Comparison of ENCODE assay signal across 1 cellular context in the genomic region with DNA sequence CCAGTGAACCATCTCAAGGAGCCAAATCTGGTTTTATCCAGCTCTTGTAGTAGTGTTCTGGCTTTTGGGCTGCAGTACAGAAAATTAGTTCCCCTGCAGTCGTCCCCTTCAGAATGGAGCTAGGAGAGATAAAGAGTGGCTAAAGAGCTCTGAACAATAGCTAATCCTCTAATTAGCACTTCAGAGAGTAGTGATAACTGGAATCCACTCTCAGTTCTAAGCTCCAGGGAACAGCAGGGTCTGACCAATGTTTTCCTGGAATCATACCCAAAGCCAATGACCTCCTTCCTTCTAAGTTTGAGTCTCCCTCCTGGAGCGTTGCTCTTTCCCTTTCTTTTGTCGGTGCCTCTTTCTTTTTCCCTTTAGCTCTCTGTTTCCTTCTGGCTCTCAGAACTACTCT.
TF ChIP-seq lines count a peak whose summit lies in the region.

No MANE protein-coding gene starts in this region.

TF ChIP-seq in WTC11, 78 proteins besides CTCF, POLR2A, EP300 and RAD21 (continued from another document):
- TF ChIP-seq ZSCAN18 (CRISPR knock-in tag; IDR thresholded peaks at IDR 0.05) = no peak
- no peak for TF ChIP-seq ATF2 (CRISPR knock-in tag; IDR thresholded peaks at IDR 0.05; ENCODE audit: borderline replicate concordance, low read depth)
- no peak for TF ChIP-seq ZNF281 (CRISPR knock-in tag; IDR thresholded peaks at IDR 0.05)
- TF ChIP-seq MLX (CRISPR knock-in tag; IDR thresholded peaks at IDR 0.05) = no peak
- TF ChIP-seq, protein P1, sequence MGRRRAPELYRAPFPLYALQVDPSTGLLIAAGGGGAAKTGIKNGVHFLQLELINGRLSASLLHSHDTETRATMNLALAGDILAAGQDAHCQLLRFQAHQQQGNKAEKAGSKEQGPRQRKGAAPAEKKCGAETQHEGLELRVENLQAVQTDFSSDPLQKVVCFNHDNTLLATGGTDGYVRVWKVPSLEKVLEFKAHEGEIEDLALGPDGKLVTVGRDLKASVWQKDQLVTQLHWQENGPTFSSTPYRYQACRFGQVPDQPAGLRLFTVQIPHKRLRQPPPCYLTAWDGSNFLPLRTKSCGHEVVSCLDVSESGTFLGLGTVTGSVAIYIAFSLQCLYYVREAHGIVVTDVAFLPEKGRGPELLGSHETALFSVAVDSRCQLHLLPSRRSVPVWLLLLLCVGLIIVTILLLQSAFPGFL (CRISPR knock-in tag; IDR thresholded peaks at IDR 0.05; ENCODE audit: borderline replicate concordance) = no peak
- no peak for TF ChIP-seq HMGA2 (CRISPR knock-in tag; IDR thresholded peaks at IDR 0.05)
- no peak for TF ChIP-seq USF1 (CRISPR knock-in tag; IDR thresholded peaks at IDR 0.05)
- no peak for TF ChIP-seq MYBL2 (CRISPR knock-in tag; IDR thresholded peaks at IDR 0.05)
- TF ChIP-seq, protein P2, sequence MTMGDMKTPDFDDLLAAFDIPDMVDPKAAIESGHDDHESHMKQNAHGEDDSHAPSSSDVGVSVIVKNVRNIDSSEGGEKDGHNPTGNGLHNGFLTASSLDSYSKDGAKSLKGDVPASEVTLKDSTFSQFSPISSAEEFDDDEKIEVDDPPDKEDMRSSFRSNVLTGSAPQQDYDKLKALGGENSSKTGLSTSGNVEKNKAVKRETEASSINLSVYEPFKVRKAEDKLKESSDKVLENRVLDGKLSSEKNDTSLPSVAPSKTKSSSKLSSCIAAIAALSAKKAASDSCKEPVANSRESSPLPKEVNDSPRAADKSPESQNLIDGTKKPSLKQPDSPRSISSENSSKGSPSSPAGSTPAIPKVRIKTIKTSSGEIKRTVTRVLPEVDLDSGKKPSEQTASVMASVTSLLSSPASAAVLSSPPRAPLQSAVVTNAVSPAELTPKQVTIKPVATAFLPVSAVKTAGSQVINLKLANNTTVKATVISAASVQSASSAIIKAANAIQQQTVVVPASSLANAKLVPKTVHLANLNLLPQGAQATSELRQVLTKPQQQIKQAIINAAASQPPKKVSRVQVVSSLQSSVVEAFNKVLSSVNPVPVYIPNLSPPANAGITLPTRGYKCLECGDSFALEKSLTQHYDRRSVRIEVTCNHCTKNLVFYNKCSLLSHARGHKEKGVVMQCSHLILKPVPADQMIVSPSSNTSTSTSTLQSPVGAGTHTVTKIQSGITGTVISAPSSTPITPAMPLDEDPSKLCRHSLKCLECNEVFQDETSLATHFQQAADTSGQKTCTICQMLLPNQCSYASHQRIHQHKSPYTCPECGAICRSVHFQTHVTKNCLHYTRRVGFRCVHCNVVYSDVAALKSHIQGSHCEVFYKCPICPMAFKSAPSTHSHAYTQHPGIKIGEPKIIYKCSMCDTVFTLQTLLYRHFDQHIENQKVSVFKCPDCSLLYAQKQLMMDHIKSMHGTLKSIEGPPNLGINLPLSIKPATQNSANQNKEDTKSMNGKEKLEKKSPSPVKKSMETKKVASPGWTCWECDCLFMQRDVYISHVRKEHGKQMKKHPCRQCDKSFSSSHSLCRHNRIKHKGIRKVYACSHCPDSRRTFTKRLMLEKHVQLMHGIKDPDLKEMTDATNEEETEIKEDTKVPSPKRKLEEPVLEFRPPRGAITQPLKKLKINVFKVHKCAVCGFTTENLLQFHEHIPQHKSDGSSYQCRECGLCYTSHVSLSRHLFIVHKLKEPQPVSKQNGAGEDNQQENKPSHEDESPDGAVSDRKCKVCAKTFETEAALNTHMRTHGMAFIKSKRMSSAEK (CRISPR knock-in tag; IDR thresholded peaks at IDR 0.05; ENCODE audit: borderline replicate concordance) = no peak
- no peak for TF ChIP-seq GRHL2 (CRISPR knock-in tag; IDR thresholded peaks at IDR 0.05; ENCODE audit: insufficient replicate concordance, severe bottlenecking)
- TF ChIP-seq ESRRA (CRISPR knock-in tag; IDR thresholded peaks at IDR 0.05; ENCODE audit: borderline replicate concordance) = no peak
- no peak for TF ChIP-seq ATF6 (CRISPR knock-in tag; IDR thresholded peaks at IDR 0.05)
- no peak for TF ChIP-seq NFYB (CRISPR knock-in tag; conservative IDR thresholded peaks at IDR 0.05; ENCODE audit: low read depth)
- TF ChIP-seq RORB (CRISPR knock-in tag; IDR thresholded peaks at IDR 0.05) = no peak
